11 cellular contexts compared by ENCODE assay signal in the genomic region with DNA sequence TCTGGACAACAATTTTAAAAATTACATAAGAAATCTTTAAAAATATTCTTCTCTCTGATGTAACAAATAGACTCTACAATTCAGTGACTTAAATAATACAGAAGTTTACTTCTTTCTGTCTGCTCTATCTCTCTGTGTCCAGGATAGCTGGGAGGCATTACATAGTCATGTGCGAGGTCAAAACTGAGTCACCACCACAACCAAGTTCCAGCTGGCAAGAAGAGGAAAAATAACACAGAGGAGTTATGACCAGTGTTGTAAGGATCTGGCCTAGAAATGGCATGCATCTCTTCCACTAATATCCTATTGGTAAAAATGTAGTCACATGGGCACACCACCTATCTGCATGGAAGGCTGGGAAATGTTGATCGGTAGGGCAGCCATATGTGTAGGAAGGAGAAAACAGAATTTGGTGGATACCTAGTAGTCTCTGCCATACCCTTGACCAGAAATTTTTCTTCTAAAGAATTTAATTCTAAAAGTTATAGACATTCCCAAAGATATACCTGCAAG. TPM values are rescaled to one million over a fixed set of nuclear protein-coding genes. Genes with fewer than 3 reads are reported as not detected.
DNase-seq lines count a peak whose midpoint lies in the region; ATAC-seq and TF ChIP-seq lines count a peak whose summit lies in the region.
"Had no signal": no experiment of that assay in that cellular context is flagged by ENCODE, and none has a peak within 500 bp of the region (broad histone marks: within the 10 kb centered on the region; RNA-seq: fewer than 3 reads in every experiment).

No MANE protein-coding gene starts in this region.

- no peak for TF ChIP-seq CTCF in AG09309 (IDR thresholded peaks at IDR 0.05; ENCODE audit: control insufficient read depth, insufficient read depth, low read depth, low read length, missing control alignments)

- no peak for ATAC-seq in GM21529 (IDR thresholded peaks at IDR 0.05; ENCODE audit: unreplicated experiment)

- peak; percentile 52 for DNase-seq in AG09309 (ENCODE audit: low read depth)
- peak; percentile 86 for DNase-seq in HT1080 (ENCODE audit: low read depth)
- DNase-seq in amniotic stem cell (lab: John Stamatoyannopoulos, UW): peak; percentile 37
- peak; percentile 92 for DNase-seq in foreskin melanocyte
- DNase-seq in cerebellar nuclear complex (lab: John Stamatoyannopoulos, UW): no peak
- no peak for DNase-seq in medulla oblongata (ENCODE audit: extremely low spot score)
- DNase-seq in stimulated activated CD4-positive, alpha-beta T cell treated with anti-CD3 and anti-CD28 coated beads, Interleukin-12 subunit alpha, Interleukin-12 subunit beta, amount 100 ng/mL, for 4 hours: no peak
- DNase-seq: activated gamma-delta T cell, Right ventricle myocardium superior, transverse colon had no signal

- no peak overlapping the region for H3K4me3 ChIP-seq in AG09309 (ENCODE audit: control insufficient read depth, low read depth, low read length)
- H3K4me3 ChIP-seq: transverse colon had no signal

RNA-seq across cellular contexts. Expression of gene WDFY3, which starts 39.4 kb away (rescaled TPM):
- 14.2 and 24.3 TPM in 2 replicates for total RNA-seq in HT1080 (2014; rRNA removed; shearing (Covaris generic))
- polyA plus RNA-seq in HT1080 (2015; cell fraction: cytosol; rRNA removed): 7.5 and 12.8 TPM in 2 replicates
- 31.7 and 36.0 TPM in 2 replicates for polyA plus RNA-seq in HT1080 (2015; cell fraction: nucleus; rRNA removed)

Comparison
In these comparisons a context has a peak if more than half of its experiments do, and no peak if none do; other contexts are left out.
1. DNase-seq: peak in AG09309 (single experiment), HT1080 (single experiment), amniotic stem cell (single experiment) and foreskin melanocyte (single experiment); none in cerebellar nuclear complex (0 of 2), medulla oblongata (single experiment) and stimulated activated CD4-positive, alpha-beta T cell treated with anti-CD3 and anti-CD28 coated beads, Interleukin-12 subunit alpha, Interleukin-12 subunit beta, amount 100 ng/mL, for 4 hours (single experiment).